8 cellular contexts compared by ENCODE assay signal in genomic region chr12:6945613-6946012, GRCh38. TPM values are rescaled to one million over a fixed set of nuclear protein-coding genes. Genes with fewer than 3 reads are reported as not detected.
DNase-seq lines count a peak whose midpoint lies in the region; TF ChIP-seq lines count a peak whose summit lies in the region.

No MANE protein-coding gene starts in this region.

- no peaks in the 10 kb centered on the region for H3K9me3 ChIP-seq in CD8-positive, alpha-beta memory T cell (ENCODE audit: low read length)

- peak overlapping the region; percentile 87 to 98 (median 94) for H3K4me3 Mint-ChIP-seq in CD8-positive, alpha-beta memory T cell
- H3K4me3 Mint-ChIP-seq in dendritic cell treated with granulocyte-macrophage colony-stimulating factor and Interleukin-4, amounts not matched to agents 40 ng/mL and 50 ng/mL, for 4 days: no peak overlapping the region
- H3K4me3 Mint-ChIP-seq in nephron progenitor cell: peak overlapping the region; percentile 86

- H3K4me1 Mint-ChIP-seq in CD8-positive, alpha-beta memory T cell: peaks cover 69 to 77% (median 74%) of the 10 kb centered on the region in 3 donors
- peaks cover 80% of the 10 kb centered on the region for H3K4me1 Mint-ChIP-seq in dendritic cell treated with granulocyte-macrophage colony-stimulating factor and Interleukin-4, amounts not matched to agents 40 ng/mL and 50 ng/mL, for 4 days (ENCODE audit: low read depth)
- H3K4me1 Mint-ChIP-seq in nephron progenitor cell: peaks cover 66% of the 10 kb centered on the region

- peak overlapping the region; percentile 53 for H3K27ac ChIP-seq in CD8-positive, alpha-beta memory T cell (ENCODE audit: low read depth, low read length)

- H3K27me3 Mint-ChIP-seq in CD8-positive, alpha-beta memory T cell: peaks cover 0 to 5% of the 10 kb centered on the region in 2 donors
- no peaks in the 10 kb centered on the region for H3K27me3 Mint-ChIP-seq in dendritic cell treated with granulocyte-macrophage colony-stimulating factor and Interleukin-4, amounts not matched to agents 40 ng/mL and 50 ng/mL, for 4 days
- H3K27me3 Mint-ChIP-seq in nephron progenitor cell (ENCODE audit: low read depth, poor library complexity): no peaks in the 10 kb centered on the region

- peak overlapping the region; percentile 72 for H3K4me3 ChIP-seq in CD8-positive, alpha-beta memory T cell (ENCODE audit: low read length)
- peak overlapping the region; percentile 85 for H3K4me3 ChIP-seq in LNCaP clone FGC (ENCODE audit: low read depth, low read length)

- H3K36me3 ChIP-seq in CD8-positive, alpha-beta memory T cell (ENCODE audit: insufficient read depth, low read length): no peaks in the 10 kb centered on the region

- POLR2A ChIA-PET in CD8-positive, alpha-beta memory T cell (lab: Charles Lee): interaction anchor here (0.5 to 10.6 kb wide), 6 partner anchors 9 to 182 kb away, joined by 3 to 481 read pairs (median 20); partner anchors contain the start of genes CDCA3, LPCAT3 and USP5

- peak overlapping the region; percentile 94 to 100 (median 98) for H3K27ac Mint-ChIP-seq in CD8-positive, alpha-beta memory T cell
- peak overlapping the region; percentile 81 for H3K27ac Mint-ChIP-seq in dendritic cell treated with granulocyte-macrophage colony-stimulating factor and Interleukin-4, amounts not matched to agents 40 ng/mL and 50 ng/mL, for 4 days
- peak overlapping the region; percentile 84 for H3K27ac Mint-ChIP-seq in nephron progenitor cell

- intact Hi-C loops in dendritic cell treated with granulocyte-macrophage colony-stimulating factor and Interleukin-4, amounts not matched to agents 40 ng/mL and 50 ng/mL, for 4 days (cut with micrococcal nuclease): no loop called here

- no peak for TF ChIP-seq CTCF in LNCaP clone FGC (IDR thresholded peaks at IDR 0.05; ENCODE audit: control insufficient read depth, extremely low read depth, insufficient read depth)
- no peak for TF ChIP-seq CTCF in nephron progenitor cell (IDR thresholded peaks at IDR 0.05)
- TF ChIP-seq CTCF in GM20000 (IDR thresholded peaks at IDR 0.05; ENCODE audit: extremely low read depth, missing control alignments): no peak

- no peaks in the 10 kb centered on the region for H3K27me3 ChIP-seq in CD8-positive, alpha-beta memory T cell (ENCODE audit: insufficient read depth, low read length, poor library complexity, severe bottlenecking)

- peaks cover 0 to 18% (median 0%) of the 10 kb centered on the region in 3 donors for H3K36me3 Mint-ChIP-seq in CD8-positive, alpha-beta memory T cell
- H3K36me3 Mint-ChIP-seq in dendritic cell treated with granulocyte-macrophage colony-stimulating factor and Interleukin-4, amounts not matched to agents 40 ng/mL and 50 ng/mL, for 4 days (ENCODE audit: low read depth): peaks cover 11% of the 10 kb centered on the region
- H3K36me3 Mint-ChIP-seq in nephron progenitor cell (ENCODE audit: low read depth): peaks cover 13% of the 10 kb centered on the region

- CTCF ChIA-PET in CD8-positive, alpha-beta memory T cell (lab: Charles Lee): interaction anchor here (1.1 to 22.6 kb wide), 13 partner anchors 8 to 193 kb away, joined by 3 to 815 read pairs (median 23); partner anchors contain the start of genes ATN1, C1RL, EMG1 and LPCAT3

- H3K4me1 ChIP-seq in CD8-positive, alpha-beta memory T cell (ENCODE audit: insufficient read depth, low read length): peaks cover 69% of the 10 kb centered on the region

- no peaks in the 10 kb centered on the region for H3K9me3 Mint-ChIP-seq in CD8-positive, alpha-beta memory T cell
- H3K9me3 Mint-ChIP-seq in dendritic cell treated with granulocyte-macrophage colony-stimulating factor and Interleukin-4, amounts not matched to agents 40 ng/mL and 50 ng/mL, for 4 days: no peaks in the 10 kb centered on the region
- H3K9me3 Mint-ChIP-seq in nephron progenitor cell: no peaks in the 10 kb centered on the region

- no peak for DNase-seq in CD8-positive, alpha-beta memory T cell
- DNase-seq in LNCaP clone FGC (ENCODE audit: low read depth) (no peak), nephron progenitor cell (no peak), HK-2 (ENCODE audit: unreplicated experiment) (no peak), GM20000 (ENCODE audit: low spot score) (no peak), NCI-H446 treated with DMSO at 0.1 percent for 48 hours (lab: John Stamatoyannopoulos, UW) (no peak)
- DNase-seq in activated CD4-positive, CD25-positive, alpha-beta regulatory T cell treated with anti-CD3 and anti-CD28 coated beads, Interleukin-2, amount 50 U/mL, for 72 hours: no peak

RNA-seq across cellular contexts. Expression of gene C12orf57, which starts 1.8 kb away (rescaled TPM):
- total RNA-seq in CD8-positive, alpha-beta memory T cell: 100 to 1,000 TPM; 297 to 304 TPM
- 259 TPM for polyA plus RNA-seq in CD8-positive, alpha-beta memory T cell

RNA-seq across cellular contexts. Expression of gene RNU7-1, which starts 2.0 kb away (rescaled TPM):
- total RNA-seq in CD8-positive, alpha-beta memory T cell: not detected
- not detected for polyA plus RNA-seq in CD8-positive, alpha-beta memory T cell

RNA-seq across cellular contexts. Expression of gene PTPN6, which starts 5.5 kb away (rescaled TPM):
- 100 to 1,000 TPM; 456 to 460 TPM for total RNA-seq in CD8-positive, alpha-beta memory T cell
- 379 TPM for polyA plus RNA-seq in CD8-positive, alpha-beta memory T cell

RNA-seq across cellular contexts. Expression of gene ATN1, which starts 17.9 kb away (rescaled TPM):
- total RNA-seq in CD8-positive, alpha-beta memory T cell: 10 to 100 TPM; 54.8 to 60.4 TPM
- polyA plus RNA-seq in CD8-positive, alpha-beta memory T cell: 0.62 TPM

RNA-seq across cellular contexts. Expression of gene PHB2, which starts 24.9 kb away (rescaled TPM):
- total RNA-seq in CD8-positive, alpha-beta memory T cell: 100 to 1,000 TPM; 499 to 503 TPM
- polyA plus RNA-seq in CD8-positive, alpha-beta memory T cell: 116 TPM
